ENCODE assay signal across 8 cellular contexts in genomic region chr4:100093091-100093866, GRCh38.
DNase-seq lines count a peak whose midpoint lies in the region; ATAC-seq and TF ChIP-seq lines count a peak whose summit lies in the region.

No MANE protein-coding gene starts in this region.

- no peaks in the 10 kb centered on the region for H3K36me3 ChIP-seq in kidney epithelial cell (ENCODE audit: control insufficient read depth, insufficient read depth, low read length)

- H3K27me3 ChIP-seq in kidney epithelial cell (ENCODE audit: control insufficient read depth, insufficient read depth, low read length) = no peaks in the 10 kb centered on the region

- no peak overlapping the region for H3K4me3 ChIP-seq in kidney epithelial cell (ENCODE audit: low read depth, low read length)

- TF ChIP-seq CTCF in kidney epithelial cell (IDR thresholded peaks at IDR 0.05; ENCODE audit: insufficient read depth, low read length, poor library complexity, severe bottlenecking) = peak; percentile 81

- peak; percentile 82 for DNase-seq in AG20443 (ENCODE audit: low spot score)
- DNase-seq in NCI-H226 = peak; percentile 84
- peak; percentile 72 for DNase-seq in activated CD4-positive, CD25-positive, alpha-beta regulatory T cell treated with anti-CD3 and anti-CD28 coated beads, Interleukin-2, amount 50 U/mL, for 16 hours (ENCODE audit: low read depth, low spot score)
- DNase-seq in central memory CD4-positive, alpha-beta T cell = peak; percentile 91
- peak; percentile 72 for DNase-seq in kidney epithelial cell (ENCODE audit: low read depth)
- peak; percentile 92 for DNase-seq in stimulated activated CD4-positive, alpha-beta T cell treated with anti-CD3 and anti-CD28 coated beads, Interleukin-1b, Interleukin-23, amount 100 ng/mL, for 48 hours

- ATAC-seq in GM19035 (IDR thresholded peaks at IDR 0.05; ENCODE audit: unreplicated experiment) = peak; percentile 87
- peak; percentile 82 for ATAC-seq in HG03280 (IDR thresholded peaks at IDR 0.05; ENCODE audit: unreplicated experiment)
